Comparison of ENCODE assay signal across 8 cellular contexts in the genomic region with DNA sequence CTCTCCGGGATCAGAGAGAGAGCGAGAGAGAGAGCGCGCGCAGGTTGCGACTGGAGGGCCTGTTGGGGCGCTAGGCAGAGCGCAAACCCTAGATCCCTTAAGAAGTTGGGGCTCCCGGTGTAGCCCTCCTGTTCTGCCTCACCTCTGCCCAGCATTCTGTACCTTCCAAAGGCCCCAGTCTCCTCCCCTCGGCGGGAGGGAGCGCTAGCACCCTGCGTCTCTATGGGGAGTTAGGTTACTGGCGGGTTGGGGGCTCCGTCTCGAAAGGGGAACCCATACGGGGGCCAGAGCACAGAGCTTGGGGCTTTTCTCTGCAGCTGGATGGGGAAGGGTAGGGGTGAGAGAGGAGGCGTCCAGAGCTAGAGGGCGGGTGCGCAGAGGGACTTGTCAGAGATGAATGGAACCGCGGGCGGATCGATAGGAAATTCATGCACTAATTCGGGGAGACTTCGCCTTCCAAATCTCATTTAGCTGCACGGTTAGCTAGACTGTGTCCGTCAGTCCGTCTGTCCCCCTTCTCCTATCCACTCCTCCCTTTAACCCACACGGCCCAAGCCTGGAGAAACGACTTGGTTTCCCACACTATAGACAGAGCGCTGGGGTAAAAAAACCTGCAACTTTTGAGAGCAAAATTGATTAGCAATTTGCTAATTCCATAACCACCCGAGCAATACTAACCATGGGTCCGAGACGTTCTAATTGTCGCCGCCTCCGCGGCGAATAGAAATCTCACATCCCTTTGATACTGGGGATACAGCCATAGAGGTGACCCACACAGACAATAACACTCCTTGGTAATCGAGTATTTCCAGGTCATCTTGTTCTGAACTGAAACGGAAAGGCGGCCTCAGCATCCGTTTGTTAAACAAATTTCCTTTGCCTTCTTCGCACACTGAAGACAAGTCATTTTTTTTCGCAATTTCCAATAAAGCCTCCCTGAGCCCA. TPM values are rescaled to one million over a fixed set of nuclear protein-coding genes. Genes with fewer than 3 reads are reported as not detected.
A peak's percentile ranks its signal among the peaks of the same experiment; 100 is the strongest.
DNase-seq lines count a peak whose midpoint lies in the region; ATAC-seq and TF ChIP-seq lines count a peak whose summit lies in the region.

No MANE protein-coding gene starts in this region.

- TF ChIP-seq CTCF in WTC11 (IDR thresholded peaks at IDR 0.05) (no peak), testis (IDR thresholded peaks at IDR 0.05) (no peak), HFFc6 (IDR thresholded peaks at IDR 0.05) (no peak)

- H3K9me3 ChIP-seq in ES-I3 (ENCODE audit: control insufficient read depth, insufficient read depth, low read length) (no peaks in the 10 kb centered on the region), GM23248 (ENCODE audit: low read depth) (no peaks in the 10 kb centered on the region), testis (no peaks in the 10 kb centered on the region)

- DNase-seq in GM23248 (peak; percentile 44), WTC11 (ENCODE audit: low spot score) (no peak), immature natural killer cell (no peak), testis (no peak), GF-D8 (lab: John Stamatoyannopoulos, UW) (no peak), HFFc6 (no peak)

- H3K4me1 Mint-ChIP-seq in WTC11 (peaks cover 42% of the 10 kb centered on the region), immature natural killer cell (peaks cover 54 to 87% of the 10 kb centered on the region in 2 donors), HFFc6 (ENCODE audit: low read depth) (peaks cover 7% of the 10 kb centered on the region; the same call in 1 of the 2 replicates)

- peaks cover 79% of the 10 kb centered on the region for H3K79me2 ChIP-seq in GM23248 (ENCODE audit: insufficient read depth)

- 29 to 35% methylated on average over 46 of the region's 46 CpGs for WGBS in GM23248 (ENCODE audit: low coverage in 1 of 2, low lambda C conversion rate in 2 of 2, missing lambda C conversion rate in 2 of 2), 2 experiments
- 10% methylated on average over 36 to 46 of the region's 46 CpGs for WGBS in testis, 2 donors

- peaks cover 59% of the 10 kb centered on the region; the same call in 1 of the 2 replicates for H3K27me3 Mint-ChIP-seq in WTC11 (ENCODE audit: low read depth)
- H3K27me3 Mint-ChIP-seq in immature natural killer cell (ENCODE audit: low read depth in 3 of 3), result peaks cover 16 to 31% (median 31%) of the 10 kb centered on the region in 3 donors
- H3K27me3 Mint-ChIP-seq in HFFc6 (ENCODE audit: insufficient read depth), result peaks cover 84% of the 10 kb centered on the region

- 0 out of 2 replicates have a peak overlapping the region, but pooled peaks have one; percentile 3 for H3K27ac ChIP-seq in GM23248
- H3K27ac ChIP-seq in testis, result no peak overlapping the region

- H4K20me1 ChIP-seq in GM23248 (ENCODE audit: insufficient read depth), result no peaks in the 10 kb centered on the region

- peak overlapping the region; percentile 84 for H3K4me2 ChIP-seq in GM23248 (ENCODE audit: unreplicated experiment)

- TF ChIP-seq POLR2A in testis (IDR thresholded peaks at IDR 0.05), result no peak

- H3K4me3 Mint-ChIP-seq in WTC11, result peak overlapping the region; percentile 45
- peak overlapping the region; percentile 87 to 97 (median 94) for H3K4me3 Mint-ChIP-seq in immature natural killer cell
- no peak overlapping the region for H3K4me3 Mint-ChIP-seq in HFFc6

- ATAC-seq in WTC11 (peak; percentile 31), GM21723 (IDR thresholded peaks at IDR 0.05; ENCODE audit: unreplicated experiment) (no peak)

- intact Hi-C loops in testis (cut with DNase I; ENCODE audit: low total_unique reads), result no loop called here

- peaks cover 7% of the 10 kb centered on the region for H3K4me1 ChIP-seq in ES-I3 (ENCODE audit: insufficient read depth, low read length)
- peaks cover 21% of the 10 kb centered on the region for H3K4me1 ChIP-seq in GM23248 (ENCODE audit: insufficient read depth)
- H3K4me1 ChIP-seq in testis, result peaks cover 6% of the 10 kb centered on the region

- H3K36me3 ChIP-seq in ES-I3 (ENCODE audit: insufficient read depth, low read length), result no peaks in the 10 kb centered on the region
- H3K36me3 ChIP-seq in GM23248 (ENCODE audit: low read depth), result no peaks in the 10 kb centered on the region
- H3K36me3 ChIP-seq in testis (ENCODE audit: low read depth, missing control alignments), result no peaks in the 10 kb centered on the region

- in situ Hi-C loops in GM23248 (cut with MboI), result no loop called here

- H3K9me2 ChIP-seq in GM23248 (ENCODE audit: insufficient read depth), result no peaks in the 10 kb centered on the region

- H3K27me3 ChIP-seq in GM23248 (replicated peaks; ENCODE audit: insufficient read depth), result no peaks in the 10 kb centered on the region
- no peaks in the 10 kb centered on the region for H3K27me3 ChIP-seq in testis

- H3K4me3 ChIP-seq in GM23248 (peak overlapping the region; percentile 83), testis (peak overlapping the region; percentile 40 to 43)

- POLR2A ChIA-PET in WTC11 (lab: Charles Lee), result no interaction called here

- H3F3A ChIP-seq in GM23248 (ENCODE audit: insufficient read depth), result peaks cover 16% of the 10 kb centered on the region; the same call in 1 of the 2 replicates

- H3K27ac Mint-ChIP-seq in WTC11 (no peak overlapping the region), immature natural killer cell (peak overlapping the region; percentile 57 to 93 (median 88)), HFFc6 (no peak overlapping the region)

- peak overlapping the region; percentile 90 for H2AFZ ChIP-seq in GM23248

- H3K9me3 Mint-ChIP-seq in WTC11 (no peaks in the 10 kb centered on the region), immature natural killer cell (no peaks in the 10 kb centered on the region), HFFc6 (no peaks in the 10 kb centered on the region)

- H3K9ac ChIP-seq in ES-I3 (ENCODE audit: low read depth, low read length), result peak overlapping the region; percentile 17; the same call in 1 of the 2 replicates
- H3K9ac ChIP-seq in GM23248, result peak overlapping the region; percentile 77

- H3K36me3 Mint-ChIP-seq in WTC11 (no peaks in the 10 kb centered on the region), immature natural killer cell (peaks cover 0 to 4% (median 0%) of the 10 kb centered on the region in 3 donors), HFFc6 (ENCODE audit: low read depth) (no peaks in the 10 kb centered on the region)

- CTCF ChIA-PET in WTC11 (lab: Charles Lee), result interaction anchor here (0.9 to 1.3 kb wide), 2 partner anchors 58 to 300 kb away, joined by 3 to 4 read pairs; no protein-coding TSS in a partner anchor

TF ChIP-seq in WTC11, 78 proteins besides CTCF, POLR2A, EP300 and RAD21 (continues in another document):
- TF ChIP-seq SOX15 (CRISPR knock-in tag; IDR thresholded peaks at IDR 0.05), result no peak

RNA-seq across cellular contexts. Expression of a gene that starts 0.7 kb away (rescaled TPM):
- total RNA-seq in GM23248 (2014; rRNA removed; shearing (Covaris generic)), result 2.2 and 3.3 TPM in 2 replicates
- polyA plus RNA-seq in GM23248 (2016; fragmentation: Nextera tagmentation; extraction: Ambion mirVana) (0.54 and 1.2 TPM in 2 replicates), immature natural killer cell (under 1 TPM in 2 of 3 donors, not detected in 1; 0.14 to 0.53 TPM), testis (ENCODE audit: insufficient read depth, low read depth, low replicate concordance) (1.6 TPM)
- total RNA-seq in WTC11 (2021) (0.04 TPM in 1 of 3 replicates, not detected in the others), testis (1 to 10 TPM; 1.6 to 1.8 TPM)
- total RNA-seq in HFFc6 (2021; fragmentation: NEBNext Ultra II Directional; extraction: Animal tissue kit (Norgen Biotek cat#: 25700)), result not detected

RNA-seq across cellular contexts. Expression of a gene that starts 11.2 kb away (rescaled TPM):
- total RNA-seq in GM23248 (2014; rRNA removed; shearing (Covaris generic)), result 1.9 and 4.8 TPM in 2 replicates
- 1.9 and 2.4 TPM in 2 replicates for polyA plus RNA-seq in GM23248 (2016; fragmentation: Nextera tagmentation; extraction: Ambion mirVana)
- 0.09 to 0.30 TPM (median 0.11 TPM) in 3 replicates for total RNA-seq in WTC11 (2021)
- under 1 TPM in 2 of 3 donors, not detected in 1; 0.26 to 0.45 TPM for polyA plus RNA-seq in immature natural killer cell
- 10 to 100 TPM in 1 of 2 donors, 1 to 10 TPM in 1; 9.2 to 10.6 TPM for total RNA-seq in testis
- 11.4 TPM for polyA plus RNA-seq in testis (ENCODE audit: insufficient read depth, low read depth, low replicate concordance)
- total RNA-seq in HFFc6 (2021; fragmentation: NEBNext Ultra II Directional; extraction: Animal tissue kit (Norgen Biotek cat#: 25700)), result not detected

RNA-seq across cellular contexts. Expression of a gene that starts 14.7 kb away (rescaled TPM):
- 0.22 TPM in 1 of 2 replicates, not detected in the other for total RNA-seq in GM23248 (2014; rRNA removed; shearing (Covaris generic))
- 1.3 and 2.0 TPM in 2 replicates for polyA plus RNA-seq in GM23248 (2016; fragmentation: Nextera tagmentation; extraction: Ambion mirVana)
- total RNA-seq in WTC11 (2021), result not detected in 3 replicates
- not detected for polyA plus RNA-seq in immature natural killer cell
- total RNA-seq in testis, result under 1 TPM; 0.50 to 0.71 TPM
- polyA plus RNA-seq in testis (ENCODE audit: insufficient read depth, low read depth, low replicate concordance), result 1.7 TPM
- total RNA-seq in HFFc6 (2021; fragmentation: NEBNext Ultra II Directional; extraction: Animal tissue kit (Norgen Biotek cat#: 25700)), result not detected

RNA-seq across cellular contexts. Expression of a gene that starts 25.9 kb away (rescaled TPM):
- total RNA-seq in GM23248 (2014; rRNA removed; shearing (Covaris generic)), result 3.8 and 7.5 TPM in 2 replicates
- polyA plus RNA-seq in GM23248 (2016; fragmentation: Nextera tagmentation; extraction: Ambion mirVana), result 6.2 and 6.6 TPM in 2 replicates
- total RNA-seq in WTC11 (2021), result 0.11 TPM in 1 of 3 replicates, not detected in the others
- polyA plus RNA-seq in immature natural killer cell, result not detected
- total RNA-seq in testis, result 1 to 10 TPM; 2.0 to 4.3 TPM
- 3.0 TPM for polyA plus RNA-seq in testis (ENCODE audit: insufficient read depth, low read depth, low replicate concordance)
- total RNA-seq in HFFc6 (2021; fragmentation: NEBNext Ultra II Directional; extraction: Animal tissue kit (Norgen Biotek cat#: 25700)), result not detected

RNA-seq across cellular contexts. Expression of a gene that starts 31.9 kb away (rescaled TPM):
- 7.1 and 11.1 TPM in 2 replicates for total RNA-seq in GM23248 (2014; rRNA removed; shearing (Covaris generic))
- polyA plus RNA-seq in GM23248 (2016; fragmentation: Nextera tagmentation; extraction: Ambion mirVana) (18.9 and 19.4 TPM in 2 replicates), immature natural killer cell (1 to 10 TPM in 2 of 3 donors, under 1 TPM in 1; 0.39 to 1.8 (median 1.5) TPM), testis (ENCODE audit: insufficient read depth, low read depth, low replicate concordance) (4.4 TPM)
- total RNA-seq in WTC11 (2021) (0.14 TPM in 1 of 3 replicates, not detected in the others), testis (1 to 10 TPM; 2.8 to 3.2 TPM)
- total RNA-seq in HFFc6 (2021; fragmentation: NEBNext Ultra II Directional; extraction: Animal tissue kit (Norgen Biotek cat#: 25700)), result not detected

Comparison
In these comparisons a context has a peak if more than half of its experiments do, and no peak if none do; other contexts are left out.
1. H3K27ac Mint-ChIP-seq: peak in immature natural killer cell (6 of 6); none in WTC11 (single experiment) and HFFc6 (single experiment).